Comparison of ENCODE assay signal across 24 cellular contexts in the genomic region with DNA sequence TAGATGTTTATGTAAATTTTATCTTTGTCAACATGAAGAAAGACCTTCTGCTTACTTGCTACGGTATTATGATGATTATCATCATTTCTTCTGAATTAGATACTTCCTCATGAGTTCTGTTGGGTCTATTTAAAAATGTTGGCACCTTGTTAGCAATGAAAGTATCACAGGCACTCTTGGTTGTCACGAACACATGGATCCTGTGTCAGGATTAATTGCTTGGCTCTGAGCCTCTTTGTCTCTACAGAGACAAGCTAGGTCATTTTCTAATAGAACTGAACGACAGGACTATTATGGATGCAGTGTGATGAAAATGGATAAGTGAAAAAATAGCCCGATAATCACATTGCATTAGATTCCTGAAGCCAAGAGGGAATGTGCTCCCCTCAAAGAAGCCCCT.
DNase-seq lines count a peak whose midpoint lies in the region; ATAC-seq, FAIRE-seq and TF ChIP-seq lines count a peak whose summit lies in the region.
"Had no signal": no experiment of that assay in that cellular context is flagged by ENCODE, and none has a peak within 500 bp of the region (broad histone marks: within the 10 kb centered on the region; RNA-seq: fewer than 3 reads in every experiment).

No MANE protein-coding gene starts in this region.

- CTCF ChIA-PET in activated CD4-positive, alpha-beta memory T cell treated with anti-CD3 and anti-CD28 coated beads, Interleukin-2, amount 10 ng/mL, durations not matched to agents 7 days and 5 days (lab: Charles Lee), result interaction anchor here (2.9 kb wide), 1 partner anchor 10 kb away, joined by 9 read pairs; no protein-coding TSS in a partner anchor

- no peak for FAIRE-seq in RCC 7860 (lab: Jason Lieb, UNC)
- FAIRE-seq: GM12892 had no signal

- POLR2A ChIA-PET in activated CD4-positive, alpha-beta memory T cell treated with anti-CD3 and anti-CD28 coated beads, Interleukin-2, amount 10 ng/mL, durations not matched to agents 7 days and 5 days (lab: Charles Lee), result interaction anchor here (1.0 to 11.6 kb wide), 3 partner anchors 9 to 121 kb away, joined by 3 to 546 read pairs (median 4); no protein-coding TSS in a partner anchor

- intact Hi-C loops in body of pancreas (cut with DNase I), result no loop called here

- no peaks in the 10 kb centered on the region for H3K9me3 Mint-ChIP-seq in activated naive CD4-positive, alpha-beta T cell treated with anti-CD3 and anti-CD28 coated beads, Interleukin-2, amount 50 U/mL, for 24 hours
- no peaks in the 10 kb centered on the region for H3K9me3 Mint-ChIP-seq in activated CD4-positive, alpha-beta memory T cell treated with anti-CD3 and anti-CD28 coated beads, Interleukin-2, amount 10 ng/mL, durations not matched to agents 7 days and 5 days
- no peaks in the 10 kb centered on the region for H3K9me3 Mint-ChIP-seq in memory B cell
- H3K9me3 Mint-ChIP-seq: central memory CD8-positive, alpha-beta T cell had no signal

- no peak for TF ChIP-seq CTCF in body of pancreas (IDR thresholded peaks at IDR 0.05)

- H3K36me3 Mint-ChIP-seq in activated naive CD4-positive, alpha-beta T cell treated with anti-CD3 and anti-CD28 coated beads, Interleukin-2, amount 50 U/mL, for 24 hours, result peaks cover 49% of the 10 kb centered on the region
- H3K36me3 Mint-ChIP-seq in activated CD4-positive, alpha-beta memory T cell treated with anti-CD3 and anti-CD28 coated beads, Interleukin-2, amount 10 ng/mL, durations not matched to agents 7 days and 5 days (ENCODE audit: low read depth), result peaks cover 76% of the 10 kb centered on the region
- peaks cover 30% of the 10 kb centered on the region for H3K36me3 Mint-ChIP-seq in memory B cell

- no peak overlapping the region for H3K4me3 ChIP-seq in body of pancreas
- H3K4me3 ChIP-seq: testis had no signal

- H3K4me3 Mint-ChIP-seq in activated naive CD4-positive, alpha-beta T cell treated with anti-CD3 and anti-CD28 coated beads, Interleukin-2, amount 50 U/mL, for 24 hours, result peak overlapping the region; percentile 36
- H3K4me3 Mint-ChIP-seq in activated CD4-positive, alpha-beta memory T cell treated with anti-CD3 and anti-CD28 coated beads, Interleukin-2, amount 10 ng/mL, durations not matched to agents 7 days and 5 days, result no peak overlapping the region
- no peak overlapping the region for H3K4me3 Mint-ChIP-seq in memory B cell

- WGBS in body of pancreas, 2 donors, result 54 to 61% methylated on average over 4 of the region's 4 CpGs

- no peaks in the 10 kb centered on the region for H3K9me3 ChIP-seq in body of pancreas
- H3K9me3 ChIP-seq: SK-N-SH, testis had no signal

- no peaks in the 10 kb centered on the region for H3K4me1 ChIP-seq in body of pancreas
- H3K4me1 ChIP-seq: testis had no signal

- H3K36me3 ChIP-seq in body of pancreas (replicated peaks in 1 of 2; ENCODE audit: insufficient read depth in 1 of 2, low read depth in 2 of 2), result no peaks in the 10 kb centered on the region

- H3K27ac ChIP-seq in body of pancreas, result no peak overlapping the region
- H3K27ac ChIP-seq: testis had no signal

- TF ChIP-seq POLR2A in body of pancreas (IDR thresholded peaks at IDR 0.05), result no peak

- H3K27ac Mint-ChIP-seq in activated naive CD4-positive, alpha-beta T cell treated with anti-CD3 and anti-CD28 coated beads, Interleukin-2, amount 50 U/mL, for 24 hours, result peak overlapping the region; percentile 98
- peak overlapping the region; percentile 92 for H3K27ac Mint-ChIP-seq in activated CD4-positive, alpha-beta memory T cell treated with anti-CD3 and anti-CD28 coated beads, Interleukin-2, amount 10 ng/mL, durations not matched to agents 7 days and 5 days
- H3K27ac Mint-ChIP-seq in memory B cell, result peak overlapping the region; percentile 69

- H3K4me1 Mint-ChIP-seq in activated naive CD4-positive, alpha-beta T cell treated with anti-CD3 and anti-CD28 coated beads, Interleukin-2, amount 50 U/mL, for 24 hours, result peaks cover 92% of the 10 kb centered on the region
- peaks cover 91% of the 10 kb centered on the region for H3K4me1 Mint-ChIP-seq in activated CD4-positive, alpha-beta memory T cell treated with anti-CD3 and anti-CD28 coated beads, Interleukin-2, amount 10 ng/mL, durations not matched to agents 7 days and 5 days
- H3K4me1 Mint-ChIP-seq in memory B cell, result peaks cover 62% of the 10 kb centered on the region

- no peak for DNase-seq in activated naive CD4-positive, alpha-beta T cell treated with anti-CD3 and anti-CD28 coated beads, Interleukin-2, amount 50 U/mL, for 16 hours
- no peak for DNase-seq in activated CD4-positive, alpha-beta memory T cell treated with anti-CD3 and anti-CD28 coated beads, Interleukin-2, amount 10 ng/mL, durations not matched to agents 7 days and 5 days
- DNase-seq in memory B cell (ENCODE audit: low spot score in 2 of 2) (no peak), 8988T (no peak), body of pancreas (no peak), RCC 7860 (ENCODE audit: low spot score) (no peak), NCI-H526 (lab: John Stamatoyannopoulos, UW) (no peak)
- DNase-seq: activated CD4-positive, alpha-beta T cell treated with anti-CD3 and anti-CD28 coated beads, Interleukin-2, amount 50 U/mL, for 4 hours; amygdala; DMS79 treated with DMSO at 0.1 percent for 48 hours; foreskin melanocyte; GOT3; IMR-90; kidney glomerular epithelial cell; mammary epithelial cell; NCI-H1417; NCI-H510A treated with DMSO at 0.1 percent for 48 hours; right cardiac atrium; RPMI8226; SK-N-SH; testis had no signal

- ATAC-seq in memory B cell (ENCODE audit: low read depth), result no peak
- ATAC-seq in body of pancreas, result no peak
- ATAC-seq: right cardiac atrium had no signal

- no peaks in the 10 kb centered on the region for H3K27me3 ChIP-seq in body of pancreas
- H3K27me3 ChIP-seq: testis had no signal

- H3K27me3 Mint-ChIP-seq in activated naive CD4-positive, alpha-beta T cell treated with anti-CD3 and anti-CD28 coated beads, Interleukin-2, amount 50 U/mL, for 24 hours, result no peaks in the 10 kb centered on the region
- H3K27me3 Mint-ChIP-seq in activated CD4-positive, alpha-beta memory T cell treated with anti-CD3 and anti-CD28 coated beads, Interleukin-2, amount 10 ng/mL, durations not matched to agents 7 days and 5 days, result no peaks in the 10 kb centered on the region
- H3K27me3 Mint-ChIP-seq in memory B cell, result no peaks in the 10 kb centered on the region
- H3K27me3 Mint-ChIP-seq: central memory CD8-positive, alpha-beta T cell had no signal
